In genomic region chr13:114123876-114124275, GRCh38 we compare ENCODE assay signal across 16 cellular contexts. TPM values are rescaled to one million over a fixed set of nuclear protein-coding genes. Genes with fewer than 3 reads are reported as not detected.
"Had no signal": no experiment of that assay in that cellular context is flagged by ENCODE, and none has a peak within 500 bp of the region (broad histone marks: within the 10 kb centered on the region; RNA-seq: fewer than 3 reads in every experiment).

No MANE protein-coding gene starts in this region.

- H3K9me3 ChIP-seq: left lung, SJCRH30, transverse colon had no signal

- H3K27me3 Mint-ChIP-seq: activated CD4-positive, alpha-beta memory T cell treated with anti-CD3 and anti-CD28 coated beads for 36 hours had no signal

- H3K4me3 ChIP-seq: left lung, SJCRH30, transverse colon had no signal

- ATAC-seq: left lung had no signal

- H3K27me3 ChIP-seq: brain microvascular endothelial cell, left lung, SJCRH30, transverse colon had no signal

- H3K27ac ChIP-seq: brain microvascular endothelial cell, left lung, parathyroid adenoma, SJCRH30 had no signal

- H3K4me1 ChIP-seq: parathyroid adenoma had no signal

- H3K36me3 ChIP-seq: left lung, SJCRH30, transverse colon had no signal

- H3K4me3 Mint-ChIP-seq: activated CD4-positive, alpha-beta memory T cell treated with anti-CD3 and anti-CD28 coated beads for 36 hours had no signal

- DNase-seq: activated CD4-positive, alpha-beta memory T cell treated with anti-CD3 and anti-CD28 coated beads for 36 hours; activated CD4-positive, alpha-beta T cell treated with anti-CD3 and anti-CD28 coated beads for 1 hour; activated CD8-positive, alpha-beta memory T cell treated with anti-CD3 and anti-CD28 coated beads, Interleukin-2, amount 50 U/mL, for 4 hours; activated naive CD4-positive, alpha-beta T cell treated with Interleukin-2 at 50 U/mL for 16 hours; amniotic stem cell; brain microvascular endothelial cell; mesendoderm; SJCRH30; transverse colon had no signal

- FAIRE-seq: islet of Langerhans, small intestine had no signal

RNA-seq across cellular contexts. Expression of gene CFAP97D2, which starts 55.2 kb away (rescaled TPM):
- total RNA-seq: activated CD4-positive, alpha-beta memory T cell treated with anti-CD3 and anti-CD28 coated beads for 36 hours; activated T-helper 1 cell treated with anti-CD3 and anti-CD28 coated beads, Interleukin-12 subunit alpha, Interleukin-12 subunit beta, Interleukin-2, Interleukin-4 antibody, amounts not matched to agents 30 ng/mL and 10 ng/mL and 1 ng/mL, durations not matched to agents 14 hours and 24 hours and 36 hours; epithelial cell of proximal tubule; glomerular endothelial cell; transverse colon had no signal
- polyA plus RNA-seq: small intestine had no signal
